8 cellular contexts compared by ENCODE assay signal in genomic region chr10:118753331-118753730, GRCh38. TPM values are rescaled to one million over a fixed set of nuclear protein-coding genes. Genes with fewer than 3 reads are reported as not detected.
DNase-seq lines count a peak whose midpoint lies in the region; ATAC-seq and TF ChIP-seq lines count a peak whose summit lies in the region.

No MANE protein-coding gene starts in this region.

- peak overlapping the region; percentile 91 to 100 (median 96) for H3K4me3 ChIP-seq in BLaER1 treated with 17β-estradiol and CSF1 and Interleukin-3, amounts not matched to agents 10 nM and 100 nM
- peak overlapping the region; percentile 87 to 89 for H3K4me3 ChIP-seq in duodenal mucosa (ENCODE audit: low read depth in 1 of 2, low read length in 2 of 2)

- no peaks in the 10 kb centered on the region for H3K36me3 Mint-ChIP-seq in natural killer cell

- intact Hi-C loops in natural killer cell (cut with micrococcal nuclease), result loop anchor here (10.0 kb wide), 1 partner anchor 841 kb away; the partner anchor contains the start of gene TIAL1

- H4K20me1 ChIP-seq in BLaER1 treated with 17β-estradiol and CSF1 and Interleukin-3, amounts not matched to agents 10 nM and 100 nM, result peaks cover 28 to 63% (median 54%) of the 10 kb centered on the region in 11 experiments; a peak in 21 of 22 replicates

- peaks cover 0 to 7% of the 10 kb centered on the region in 2 donors for H3K27me3 Mint-ChIP-seq in natural killer cell (ENCODE audit: low read depth in 2 of 2)

- H3K4me1 ChIP-seq in BLaER1 treated with 17β-estradiol and CSF1 and Interleukin-3, amounts not matched to agents 10 nM and 100 nM, result peaks cover 20 to 44% (median 27%) of the 10 kb centered on the region in 10 experiments
- H3K4me1 ChIP-seq in duodenal mucosa (ENCODE audit: control insufficient read depth in 1 of 2, insufficient read depth in 2 of 2, low read length in 2 of 2), result peaks cover 17 to 24% of the 10 kb centered on the region in 2 donors

- peak; percentile 24 for DNase-seq in M059J (ENCODE audit: low read depth)
- DNase-seq in natural killer cell, result no peak
- DNase-seq in DMS153 treated with DMSO at 0.1 percent for 48 hours (lab: John Stamatoyannopoulos, UW; ENCODE audit: unreplicated experiment), result no peak
- no peak for DNase-seq in NCI-H2081 treated with DMSO at 0.1 percent for 48 hours (lab: John Stamatoyannopoulos, UW)
- DNase-seq in HCEC 1CT, result no peak

- peak overlapping the region; percentile 92 to 95 for H3K27ac Mint-ChIP-seq in natural killer cell

- no peak for ATAC-seq in natural killer cell
- ATAC-seq in GM21723 (IDR thresholded peaks at IDR 0.05; ENCODE audit: unreplicated experiment), result no peak

- peaks cover 5 to 31% (median 24%) of the 10 kb centered on the region in 11 experiments; a peak in 21 of 22 replicates for H3K36me3 ChIP-seq in BLaER1 treated with 17β-estradiol and CSF1 and Interleukin-3, amounts not matched to agents 10 nM and 100 nM
- peaks cover 0 to 4% of the 10 kb centered on the region in 2 donors for H3K36me3 ChIP-seq in duodenal mucosa (ENCODE audit: control insufficient read depth in 1 of 2, insufficient read depth in 2 of 2, low read length in 2 of 2)

- H3K4me3 Mint-ChIP-seq in natural killer cell, result peak overlapping the region; percentile 90

- TF ChIP-seq CTCF in natural killer cell (IDR thresholded peaks at IDR 0.05), result no peak

- peak overlapping the region; percentile 83 to 96 (median 93) for H3K27ac ChIP-seq in BLaER1 treated with 17β-estradiol and CSF1 and Interleukin-3, amounts not matched to agents 10 nM and 100 nM
- H3K27ac ChIP-seq in duodenal mucosa (ENCODE audit: low read depth, low read length), result no peak overlapping the region

- H3K4me2 ChIP-seq in BLaER1 treated with 17β-estradiol and CSF1 and Interleukin-3, amounts not matched to agents 10 nM and 100 nM, result peak overlapping the region; percentile 77 to 97 (median 92)

- H3K27me3 ChIP-seq in BLaER1 treated with 17β-estradiol and CSF1 and Interleukin-3, amounts not matched to agents 10 nM and 100 nM, result no peaks in the 10 kb centered on the region
- no peaks in the 10 kb centered on the region for H3K27me3 ChIP-seq in duodenal mucosa (ENCODE audit: control insufficient read depth in 1 of 2, insufficient read depth in 2 of 2, low read length in 2 of 2)

- H3K9me3 ChIP-seq in BLaER1 treated with 17β-estradiol and CSF1 and Interleukin-3, amounts not matched to agents 10 nM and 100 nM (replicated peaks in 1 of 11), result peaks cover 0 to 23% (median 17%) of the 10 kb centered on the region in 11 experiments; a peak in 18 of 22 replicates
- no peaks in the 10 kb centered on the region for H3K9me3 ChIP-seq in duodenal mucosa (ENCODE audit: control insufficient read depth in 1 of 2, low read length in 2 of 2)

- no peaks in the 10 kb centered on the region for H3K9me3 Mint-ChIP-seq in natural killer cell

- peaks cover 44 to 45% of the 10 kb centered on the region in 2 donors for H3K4me1 Mint-ChIP-seq in natural killer cell

- H3K9ac ChIP-seq in BLaER1 treated with 17β-estradiol and CSF1 and Interleukin-3, amounts not matched to agents 10 nM and 100 nM, result peak overlapping the region; percentile 90 to 99 (median 95)
- H3K9ac ChIP-seq in duodenal mucosa (ENCODE audit: low read depth in 1 of 2, low read length in 2 of 2), result peak overlapping the region; percentile 89 to 90

RNA-seq across cellular contexts. Expression of gene CACUL1, which starts 1.4 kb away (rescaled TPM):
- 23.2 and 33.7 TPM in 2 replicates for total RNA-seq in M059J (2014; rRNA removed; shearing (Covaris generic))
- total RNA-seq in natural killer cell, result 10 to 100 TPM; 45.4 to 65.9 (median 47.6) TPM
